Comparison of ENCODE assay signal across 14 cellular contexts in genomic region chr2:1968988-1969700, GRCh38.
"Had no signal": no experiment of that assay in that cellular context is flagged by ENCODE, and none has a peak within 500 bp of the region (broad histone marks: within the 10 kb centered on the region; RNA-seq: fewer than 3 reads in every experiment).

No MANE protein-coding gene starts in this region.

- H3K4me1 ChIP-seq: colonic mucosa, gastrocnemius medialis, parathyroid adenoma, tibial artery, uterus had no signal

- H3K27me3 ChIP-seq: colonic mucosa, gastrocnemius medialis, neural progenitor cell, tibial artery, uterus had no signal

- H3K79me2 ChIP-seq: parathyroid adenoma had no signal

- H3K27ac ChIP-seq: colonic mucosa, gastrocnemius medialis, neural progenitor cell, parathyroid adenoma, tibial artery, uterus had no signal

- FAIRE-seq: astrocyte had no signal

- H3K9me3 ChIP-seq: colonic mucosa, gastrocnemius medialis, tibial artery, uterus had no signal

- H3K4me3 ChIP-seq: colonic mucosa, gastrocnemius medialis, neural progenitor cell, tibial artery, uterus had no signal

- H3K4me2 ChIP-seq: neural progenitor cell had no signal

- H2AFZ ChIP-seq: parathyroid adenoma had no signal

- H3K36me3 ChIP-seq: colonic mucosa, gastrocnemius medialis, neural progenitor cell, tibial artery, uterus had no signal

- H3K9ac ChIP-seq: neural progenitor cell, parathyroid adenoma had no signal

- DNase-seq: activated CD8-positive, alpha-beta memory T cell treated with anti-CD3 and anti-CD28 coated beads for 24 hours; activated CD8-positive, alpha-beta memory T cell treated with anti-CD3 and anti-CD28 coated beads, Interleukin-2, amount 50 U/mL, for 48 hours; activated effector memory CD4-positive, alpha-beta T cell treated with Interleukin-2 at 50 U/mL for 16 hours; activated naive CD4-positive, alpha-beta T cell treated with anti-CD3 and anti-CD28 coated beads, Interleukin-2, amount 50 U/mL, for 16 hours; activated T-cell treated with anti-CD3 and anti-CD28 coated beads, Interleukin-2, amount 50 U/mL, for 48 hours; colonic mucosa; gastrocnemius medialis; left ventricle myocardium superior; stimulated activated naive B cell treated with anti-CD40 and anti-IgM and Interleukin-4, amounts not matched to agents 10 μg/mL and 1 μg/mL and 100 μg/mL, for 72 hours; tibial artery; uterus had no signal
